8 cellular contexts compared by ENCODE assay signal in genomic region chr4:37682701-37683401, GRCh38.
DNase-seq lines count a peak whose midpoint lies in the region; ATAC-seq and TF ChIP-seq lines count a peak whose summit lies in the region.

No MANE protein-coding gene starts in this region.

- no peak for TF ChIP-seq CTCF in NB4 (IDR thresholded peaks at IDR 0.05; ENCODE audit: low read depth, low read length)

- ATAC-seq in GM21528 (IDR thresholded peaks at IDR 0.05; ENCODE audit: low FRiP score, unreplicated experiment) (peak; percentile 27), HG03521 (IDR thresholded peaks at IDR 0.05; ENCODE audit: unreplicated experiment) (no peak)

- peak overlapping the region; percentile 13 for H3K4me3 ChIP-seq in NB4 (ENCODE audit: low read depth, low read length)

- peak; percentile 57 for DNase-seq in EH (ENCODE audit: low read depth)
- DNase-seq in NB4 (ENCODE audit: low read depth), result peak; percentile 56
- peak; percentile 35 for DNase-seq in glomerular visceral epithelial cell (ENCODE audit: extremely low spot score)
- no peak for DNase-seq in activated effector memory CD4-positive, alpha-beta T cell treated with anti-CD3 and anti-CD28 coated beads, Interleukin-2, amount 50 U/mL, for 16 hours
- no peak for DNase-seq in pons (ENCODE audit: low spot score)
- no peak for DNase-seq in caudate nucleus (lab: John Stamatoyannopoulos, UW)

- H3K27ac ChIP-seq in caudate nucleus (ENCODE audit: low read depth, low read length), result no peak overlapping the region

- TF ChIP-seq POLR2A in NB4 (IDR thresholded peaks at IDR 0.05; ENCODE audit: extremely low read depth, insufficient read length), result no peak

Comparison
In these comparisons a context has a peak if more than half of its experiments do, and no peak if none do; other contexts are left out.
1. DNase-seq: peak in EH (single experiment), NB4 (single experiment) and glomerular visceral epithelial cell (single experiment); none in activated effector memory CD4-positive, alpha-beta T cell treated with anti-CD3 and anti-CD28 coated beads, Interleukin-2, amount 50 U/mL, for 16 hours (single experiment), pons (single experiment) and caudate nucleus (0 of 61).